ENCODE assay signal across 19 cellular contexts in the genomic region with DNA sequence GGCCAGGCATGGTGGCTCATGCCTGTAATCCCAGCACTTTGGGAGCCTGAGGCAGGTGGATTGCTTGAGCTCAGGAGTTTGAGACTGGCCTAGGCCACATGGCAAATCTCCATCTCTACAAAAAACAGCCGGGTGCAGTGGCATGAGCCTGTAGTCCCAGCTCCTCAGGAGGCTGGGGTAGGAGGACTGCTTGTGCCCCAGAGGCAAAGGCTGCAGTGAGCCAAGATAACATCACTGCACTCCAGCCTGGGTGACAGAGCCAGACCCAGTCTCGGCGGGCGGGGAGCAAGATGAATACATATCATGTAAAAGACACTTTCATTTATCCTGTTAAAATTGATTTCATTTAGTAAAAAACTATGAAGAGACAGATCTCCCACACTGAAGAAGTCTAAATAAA. TPM values are rescaled to one million over a fixed set of nuclear protein-coding genes. Genes with fewer than 3 reads are reported as not detected.
DNase-seq lines count a peak whose midpoint lies in the region; ATAC-seq, FAIRE-seq and TF ChIP-seq lines count a peak whose summit lies in the region.
"Had no signal": no experiment of that assay in that cellular context is flagged by ENCODE, and none has a peak within 500 bp of the region (broad histone marks: within the 10 kb centered on the region; RNA-seq: fewer than 3 reads in every experiment).

No MANE protein-coding gene starts in this region.

- H3K27me3 Mint-ChIP-seq in IgD-negative memory B cell (no peaks in the 10 kb centered on the region), natural killer cell (ENCODE audit: low read depth in 2 of 2) (no peaks in the 10 kb centered on the region)

- DNase-seq in K562 (ENCODE audit: extremely low read depth in 1 of 4, low spot score in 3 of 4): no peak
- no peak for DNase-seq in natural killer cell
- no peak for DNase-seq in stimulated activated CD4-positive, alpha-beta T cell treated with anti-CD3 and anti-CD28 coated beads, Interleukin-2, amount 100 ng/mL, for 24 hours
- no peak for DNase-seq in middle frontal gyrus (ENCODE audit: extremely low spot score, low spot score)
- no peak for DNase-seq in activated CD4-positive, alpha-beta T cell treated with anti-CD3 and anti-CD28 coated beads for 1 hour
- no peak for DNase-seq in LoVo (ENCODE audit: low spot score)
- DNase-seq: BE2C, DMS79, MG63, NCI-H1092, NCI-H146, NCI-H2029 treated with DMSO at 0.1 percent for 48 hours, Peyer's patch had no signal

- H3K9me3 ChIP-seq in BLaER1: peaks cover 4% of the 10 kb centered on the region; the same call in 1 of the 2 replicates
- H3K9me3 ChIP-seq in K562 (replicated peaks; ENCODE audit: control insufficient read depth, insufficient read depth, low read depth, low read length): no peaks in the 10 kb centered on the region
- H3K9me3 ChIP-seq: BE2C, MG63, Peyer's patch, SJSA1 had no signal

- H3K4me1 ChIP-seq in BLaER1: peaks cover 57% of the 10 kb centered on the region
- peaks cover 21 to 22% of the 10 kb centered on the region in 2 experiments for H3K4me1 ChIP-seq in K562 (replicated peaks in 1 of 2; ENCODE audit: control insufficient read depth in 2 of 2, insufficient read depth in 2 of 2, low read length in 2 of 2)

- CTCF ChIA-PET in K562 (lab: Yijun Ruan, JAX; ENCODE audit: low intra/inter-chr PET ratio): no interaction called here

- peak overlapping the region in 2 of 3 donors; percentile 29 to 35 for H3K27ac Mint-ChIP-seq in IgD-negative memory B cell
- peak overlapping the region; percentile 38 to 61 for H3K27ac Mint-ChIP-seq in natural killer cell

- TF ChIP-seq RAD21 in K562 (CRISPR knock-in tag; conservative IDR thresholded peaks at IDR 0.05 in 1 of 2, IDR thresholded peaks at IDR 0.05 in 1 of 2): no peak

- TF ChIP-seq POLR2A in K562 (conservative IDR thresholded peaks at IDR 0.05): no peak

- in situ Hi-C loops in K562 (cut with MboI): no loop called here

- intact Hi-C loops in K562 (cut with micrococcal nuclease): no loop called here
- intact Hi-C loops in natural killer cell (cut with micrococcal nuclease): no loop called here

- no peaks in the 10 kb centered on the region for H3K27me3 ChIP-seq in BLaER1
- H3K27me3 ChIP-seq in K562 (ENCODE audit: control insufficient read depth in 2 of 2, insufficient read depth in 2 of 2, low read length in 2 of 2): no peaks in the 10 kb centered on the region
- H3K27me3 ChIP-seq: BE2C, MG63, Peyer's patch, SJSA1 had no signal

- H3K4me2 ChIP-seq in BLaER1: 0 out of 2 replicates have a peak overlapping the region, but pooled peaks have one; percentile 1
- H3K4me2 ChIP-seq in K562 (ENCODE audit: insufficient read depth, low read length): no peak overlapping the region

- BruUV-seq in K562 (replicated peaks; lab: Mats Ljungman, UMichigan): no TSS peak

- TF ChIP-seq CTCF in K562 (IDR thresholded peaks at IDR 0.05 in 2 of 3, conservative IDR thresholded peaks at IDR 0.05 in 1 of 3; ENCODE audit: insufficient read depth in 2 of 3, low read depth in 1 of 3, low read length in 3 of 3): no peak
- no peak for TF ChIP-seq CTCF in natural killer cell (IDR thresholded peaks at IDR 0.05)

- peaks cover 79% of the 10 kb centered on the region for H3K79me2 ChIP-seq in K562 (ENCODE audit: control insufficient read depth, insufficient read depth, low read length)

- H4K20me1 ChIP-seq in BLaER1 (peaks cover 100% of the 10 kb centered on the region), K562 (replicated peaks; ENCODE audit: control insufficient read depth, insufficient read depth, low read length) (peaks cover 29% of the 10 kb centered on the region)

- H3K9ac ChIP-seq in BLaER1: no peak overlapping the region
- no peak overlapping the region for H3K9ac ChIP-seq in K562 (ENCODE audit: insufficient read depth in 1 of 2, low read depth in 2 of 2, low read length in 2 of 2)

- 41% methylated on average over 4 of the region's 4 CpGs for WGBS in K562 (ENCODE audit: insufficient coverage, low coverage, missing lambda C conversion rate)

- no peak for TF ChIP-seq EP300 in K562 (IDR thresholded peaks at IDR 0.05; ENCODE audit: low read length)

- H2AFZ ChIP-seq in K562 (ENCODE audit: low read depth, low read length): no peak overlapping the region

- POLR2A ChIA-PET in K562 (lab: Yijun Ruan, JAX): no interaction called here

- H3K4me1 Mint-ChIP-seq in IgD-negative memory B cell: peaks cover 45 to 63% (median 60%) of the 10 kb centered on the region in 3 donors
- peaks cover 73 to 78% of the 10 kb centered on the region in 2 donors for H3K4me1 Mint-ChIP-seq in natural killer cell

- no peak for ATAC-seq in K562
- ATAC-seq in natural killer cell: no peak

- FAIRE-seq in K562 (lab: Jason Lieb, UNC): no peak
- FAIRE-seq: GM12892, GM18507, H1 had no signal

- H3K27ac ChIP-seq in BLaER1: no peak overlapping the region
- no peak overlapping the region for H3K27ac ChIP-seq in K562 (ENCODE audit: extremely low read depth, low read depth, low read length)
- H3K27ac ChIP-seq: Peyer's patch had no signal

- peaks cover 63% of the 10 kb centered on the region for H3K36me3 ChIP-seq in BLaER1
- peaks cover 4% of the 10 kb centered on the region; the same call in 2 of the 3 replicates for H3K36me3 ChIP-seq in K562 (ENCODE audit: control insufficient read depth, insufficient read depth, low read length)
- H3K36me3 ChIP-seq: BE2C, Peyer's patch had no signal

- peaks cover 13% of the 10 kb centered on the region for H3K9me1 ChIP-seq in K562 (ENCODE audit: control insufficient read depth, insufficient read depth, low read length)

- no peak overlapping the region for H3K4me3 ChIP-seq in BLaER1
- no peak overlapping the region for H3K4me3 ChIP-seq in K562
- H3K4me3 ChIP-seq: MG63, Peyer's patch, SJSA1 had no signal

- peaks cover 7% of the 10 kb centered on the region for H3K36me3 Mint-ChIP-seq in IgD-negative memory B cell
- H3K36me3 Mint-ChIP-seq in natural killer cell: no peaks in the 10 kb centered on the region

- H3K9me3 Mint-ChIP-seq in IgD-negative memory B cell (no peaks in the 10 kb centered on the region), natural killer cell (no peaks in the 10 kb centered on the region)

- H3K4me3 Mint-ChIP-seq in IgD-negative memory B cell (peak overlapping the region in 1 of 4 donors; percentile 30), natural killer cell (peak overlapping the region; percentile 19)

TF ChIP-seq in K562, 482 proteins besides CTCF, POLR2A, EP300 and RAD21 (continues in another document):
- TF ChIP-seq, protein P1, sequence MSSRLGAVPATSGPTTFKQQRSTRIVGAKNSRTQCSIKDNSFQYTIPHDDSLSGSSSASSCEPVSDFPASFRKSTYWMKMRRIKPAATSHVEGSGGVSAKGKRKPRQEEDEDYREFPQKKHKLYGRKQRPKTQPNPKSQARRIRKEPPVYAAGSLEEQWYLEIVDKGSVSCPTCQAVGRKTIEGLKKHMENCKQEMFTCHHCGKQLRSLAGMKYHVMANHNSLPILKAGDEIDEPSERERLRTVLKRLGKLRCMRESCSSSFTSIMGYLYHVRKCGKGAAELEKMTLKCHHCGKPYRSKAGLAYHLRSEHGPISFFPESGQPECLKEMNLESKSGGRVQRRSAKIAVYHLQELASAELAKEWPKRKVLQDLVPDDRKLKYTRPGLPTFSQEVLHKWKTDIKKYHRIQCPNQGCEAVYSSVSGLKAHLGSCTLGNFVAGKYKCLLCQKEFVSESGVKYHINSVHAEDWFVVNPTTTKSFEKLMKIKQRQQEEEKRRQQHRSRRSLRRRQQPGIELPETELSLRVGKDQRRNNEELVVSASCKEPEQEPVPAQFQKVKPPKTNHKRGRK (tag; IDR thresholded peaks at IDR 0.05): no peak

RNA-seq across cellular contexts. Expression of gene CREBBP, which starts 54.6 kb away (rescaled TPM):
- polyA plus RNA-seq in IgD-negative memory B cell: 18.5 TPM
- 118 and 129 TPM in 2 replicates for total RNA-seq in K562 (2011; cell fraction: chromatin; rRNA removed; ENCODE audit: low replicate concordance)
- total RNA-seq in K562 (2011; cell fraction: nucleolus; rRNA removed): 52.7 and 61.3 TPM in 2 replicates
- 58.0 and 84.6 TPM in 2 replicates for total RNA-seq in K562 (2011; cell fraction: nucleoplasm; rRNA removed)
- total RNA-seq in K562 (2014; rRNA removed): 9.4 and 9.7 TPM in 2 replicates
- 5.6 and 8.9 TPM in 2 replicates for total RNA-seq in K562 (2014; rRNA removed; fragmentation: Illumina TruSeq; extraction: Trizol)
- 5.4 and 6.3 TPM in 2 replicates for total RNA-seq in K562 (2015; rRNA removed; fragmentation: Illumina TruSeq; extraction: Trizol)
- 22.3 and 24.8 TPM in 2 replicates for total RNA-seq in K562 (2021)
- 2.6 and 4.1 TPM in 2 replicates for polyA plus RNA-seq in K562 (2011; rRNA removed)
- 2.6 and 2.8 TPM in 2 replicates for polyA plus RNA-seq in K562 (2011; cell fraction: cytosol; rRNA removed)
- 12.7 and 15.9 TPM in 2 replicates for polyA plus RNA-seq in K562 (2011; cell fraction: nucleus; rRNA removed)
- 8.9 and 10.8 TPM in 2 replicates for polyA plus RNA-seq in K562 (2012)
- 13.2 and 13.8 TPM in 2 replicates for polyA plus RNA-seq in K562 (2014; fragmentation: Illumina TruSeq; extraction: Trizol)
- 1 to 10 TPM in 1 of 2 experiments, under 1 TPM in 1; 0.70 to 2.5 TPM for polyA plus RNA-seq in K562 (2014; fragmentation: Nextera tagmentation; extraction: Ambion mirVana)
- 6.8 and 7.4 TPM in 2 replicates for polyA plus RNA-seq in K562 (2014; rRNA removed)
- polyA minus RNA-seq in K562 (2011; rRNA and poly(A)+ RNA removed): 9.9 and 15.2 TPM in 2 replicates
- polyA minus RNA-seq in K562 (2011; cell fraction: cytosol; rRNA and poly(A)+ RNA removed): 20.4 and 22.6 TPM in 2 replicates
- polyA minus RNA-seq in K562 (2011; cell fraction: nucleus; rRNA and poly(A)+ RNA removed): 16.2 and 23.5 TPM in 2 replicates
- 100 to 1,000 TPM; 197 to 234 (median 224) TPM for total RNA-seq in natural killer cell
